ENCODE assay signal across 1 cellular context in genomic region chr19:40233811-40234389, GRCh38.
TF ChIP-seq lines count a peak whose summit lies in the region.

No MANE protein-coding gene starts in this region.

TF ChIP-seq in IMR-90, 13 proteins besides CTCF, POLR2A, EP300 and RAD21:
- TF ChIP-seq SMC3 (IDR thresholded peaks at IDR 0.05; ENCODE audit: low read depth, low read length), result no peak
